8 cellular contexts compared by ENCODE assay signal in the genomic region with DNA sequence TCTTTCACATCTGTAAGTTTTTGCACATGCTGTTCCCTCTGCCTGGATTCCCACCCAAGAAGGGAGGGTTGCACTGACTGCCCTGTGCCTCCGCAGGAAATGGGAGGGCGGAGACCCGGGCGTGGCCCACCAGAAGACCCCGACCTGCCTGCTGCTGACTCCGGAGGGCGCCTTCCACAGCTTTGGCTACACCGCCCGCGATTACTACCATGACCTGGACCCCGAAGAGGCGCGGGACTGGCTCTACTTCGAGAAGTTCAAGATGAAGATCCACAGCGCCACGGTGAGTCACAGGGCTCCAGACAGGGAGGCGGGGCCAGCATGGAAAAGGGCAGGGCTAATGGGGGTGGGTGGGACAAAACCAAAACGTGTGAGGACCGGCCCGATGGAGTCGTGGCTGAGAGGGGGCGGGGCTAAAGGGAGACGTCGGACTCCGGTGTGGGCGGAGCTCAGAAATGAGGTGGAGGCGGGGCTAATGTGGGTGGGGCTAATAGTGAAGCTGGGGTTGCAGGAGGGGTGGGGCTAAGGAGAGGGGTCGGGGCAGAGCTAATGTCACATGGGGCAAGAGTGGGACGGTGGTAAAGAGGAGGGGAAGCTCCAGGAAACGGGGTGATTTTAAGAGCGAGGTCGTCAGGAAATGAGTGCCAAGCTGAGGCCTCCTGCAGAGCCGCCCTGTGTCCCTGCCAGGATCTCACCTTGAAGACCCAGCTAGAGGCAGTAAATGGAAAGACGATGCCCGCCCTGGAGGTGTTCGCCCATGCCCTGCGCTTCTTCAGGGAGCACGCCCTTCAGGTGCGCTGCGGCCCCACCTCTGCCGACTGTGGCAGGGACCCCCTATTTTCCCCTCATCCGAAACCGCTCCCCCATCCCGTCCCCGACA. TPM values are rescaled to one million over a fixed set of nuclear protein-coding genes. Genes with fewer than 3 reads are reported as not detected.
DNase-seq lines count a peak whose midpoint lies in the region; ATAC-seq and TF ChIP-seq lines count a peak whose summit lies in the region.

No MANE protein-coding gene starts in this region.

- H4K20me1 ChIP-seq in DND-41 (ENCODE audit: insufficient read depth, low read length): peaks cover 2% of the 10 kb centered on the region; the same call in 1 of the 2 replicates

- peak overlapping the region; percentile 28 for H3K4me3 Mint-ChIP-seq in activated CD4-positive, alpha-beta T cell treated with anti-CD3 and anti-CD28 coated beads, Interleukin-2, amount 10 ng/mL, durations not matched to agents 7 days and 5 days
- peak overlapping the region; percentile 32 for H3K4me3 Mint-ChIP-seq in natural killer cell treated with Interleukin-12 subunit alpha and Interleukin-12 subunit beta and Interleukin-15 and Interleukin-18, amount 100 ng/mL, for 72 hours

- CTCF ChIA-PET in activated CD4-positive, alpha-beta T cell treated with anti-CD3 and anti-CD28 coated beads, Interleukin-2, amount 10 ng/mL, durations not matched to agents 7 days and 5 days (lab: Charles Lee): interaction anchor here (0.7 to 2.0 kb wide), 6 partner anchors 12 to 340 kb away, joined by 3 to 9 read pairs (median 4); a partner anchor contains a TSS

- H2AFZ ChIP-seq in DND-41 (ENCODE audit: low read depth, low read length): no peak overlapping the region

- H3K9me3 Mint-ChIP-seq in activated CD4-positive, alpha-beta T cell treated with anti-CD3 and anti-CD28 coated beads, Interleukin-2, amount 10 ng/mL, durations not matched to agents 7 days and 5 days: no peaks in the 10 kb centered on the region
- no peaks in the 10 kb centered on the region for H3K9me3 Mint-ChIP-seq in natural killer cell treated with Interleukin-12 subunit alpha and Interleukin-12 subunit beta and Interleukin-15 and Interleukin-18, amount 100 ng/mL, for 72 hours

- peaks cover 16% of the 10 kb centered on the region for H3K4me1 Mint-ChIP-seq in activated CD4-positive, alpha-beta T cell treated with anti-CD3 and anti-CD28 coated beads, Interleukin-2, amount 10 ng/mL, durations not matched to agents 7 days and 5 days
- H3K4me1 Mint-ChIP-seq in natural killer cell treated with Interleukin-12 subunit alpha and Interleukin-12 subunit beta and Interleukin-15 and Interleukin-18, amount 100 ng/mL, for 72 hours (ENCODE audit: low read depth in 2 of 2): peaks cover 0 to 8% of the 10 kb centered on the region in 2 donors

- no peaks in the 10 kb centered on the region for H3K36me3 Mint-ChIP-seq in activated CD4-positive, alpha-beta T cell treated with anti-CD3 and anti-CD28 coated beads, Interleukin-2, amount 10 ng/mL, durations not matched to agents 7 days and 5 days (ENCODE audit: low read depth)
- no peaks in the 10 kb centered on the region for H3K36me3 Mint-ChIP-seq in natural killer cell treated with Interleukin-12 subunit alpha and Interleukin-12 subunit beta and Interleukin-15 and Interleukin-18, amount 100 ng/mL, for 72 hours

- peaks cover 2% of the 10 kb centered on the region for H3K27me3 Mint-ChIP-seq in activated CD4-positive, alpha-beta T cell treated with anti-CD3 and anti-CD28 coated beads, Interleukin-2, amount 10 ng/mL, durations not matched to agents 7 days and 5 days
- H3K27me3 Mint-ChIP-seq in natural killer cell treated with Interleukin-12 subunit alpha and Interleukin-12 subunit beta and Interleukin-15 and Interleukin-18, amount 100 ng/mL, for 72 hours: no peaks in the 10 kb centered on the region

- no peak overlapping the region for H3K9ac ChIP-seq in DND-41 (ENCODE audit: low read depth, low read length)

- no peaks in the 10 kb centered on the region for H3K36me3 ChIP-seq in DND-41 (ENCODE audit: insufficient read depth, low read length)
- peaks cover 0 to 41% (median 0%) of the 10 kb centered on the region in 3 donors for H3K36me3 ChIP-seq in tibial nerve

- no peak for TF ChIP-seq POLR2A in tibial nerve (IDR thresholded peaks at IDR 0.05)

- H3K9me3 ChIP-seq in DND-41 (ENCODE audit: insufficient read depth, low read length, severe bottlenecking) (no peaks in the 10 kb centered on the region), tibial nerve (no peaks in the 10 kb centered on the region)

- H3K4me3 ChIP-seq in DND-41 (ENCODE audit: low read depth in 1 of 2, low read length in 2 of 2): no peak overlapping the region
- H3K4me3 ChIP-seq in tibial nerve: no peak overlapping the region

- no peak overlapping the region for H3K27ac Mint-ChIP-seq in activated CD4-positive, alpha-beta T cell treated with anti-CD3 and anti-CD28 coated beads, Interleukin-2, amount 10 ng/mL, durations not matched to agents 7 days and 5 days
- H3K27ac Mint-ChIP-seq in natural killer cell treated with Interleukin-12 subunit alpha and Interleukin-12 subunit beta and Interleukin-15 and Interleukin-18, amount 100 ng/mL, for 72 hours: peak overlapping the region in 1 of 2 donors; percentile 56

- no peak for TF ChIP-seq EP300 in tibial nerve (IDR thresholded peaks at IDR 0.05)

- H3K4me1 ChIP-seq in DND-41 (ENCODE audit: insufficient read depth, low read length) (no peaks in the 10 kb centered on the region), tibial nerve (peaks cover 0 to 25% (median 0%) of the 10 kb centered on the region in 4 donors)

- H3K79me2 ChIP-seq in DND-41 (ENCODE audit: insufficient read depth, low read length): no peaks in the 10 kb centered on the region

- peak; percentile 43 for ATAC-seq in DND-41 (ENCODE audit: insufficient read depth, low read depth)
- peak; percentile 50 to 83 for ATAC-seq in natural killer cell treated with Interleukin-12 subunit alpha and Interleukin-12 subunit beta and Interleukin-15 and Interleukin-18, amount 100 ng/mL, for 72 hours
- ATAC-seq in HG03108 (IDR thresholded peaks at IDR 0.05; ENCODE audit: unreplicated experiment): no peak
- no peak for ATAC-seq in HG02870 (IDR thresholded peaks at IDR 0.05; ENCODE audit: unreplicated experiment)

- H3K4me2 ChIP-seq in DND-41 (ENCODE audit: insufficient read depth, low read length): no peak overlapping the region

- H3K27ac ChIP-seq in DND-41 (ENCODE audit: low read length): no peak overlapping the region
- no peak overlapping the region for H3K27ac ChIP-seq in tibial nerve

- 30 to 41% methylated on average over 41 to 45 of the region's 45 CpGs for WGBS in tibial nerve, 2 donors

- DNase-seq in DND-41 (peak; percentile 50), NCI-H1105 treated with DMSO at 0.1 percent for 48 hours (lab: John Stamatoyannopoulos, UW) (peak; percentile 79), tibial nerve (ENCODE audit: low spot score in 2 of 2) (peak; percentile 43 to 49)
- peak; percentile 69 for DNase-seq in activated CD4-positive, alpha-beta T cell treated with anti-CD3 and anti-CD28 coated beads, Interleukin-2, amount 10 ng/mL, durations not matched to agents 7 days and 5 days
- peak; percentile 71 for DNase-seq in effector CD4-positive, alpha-beta T cell
- peak; percentile 74 for DNase-seq in natural killer cell treated with Interleukin-12 subunit alpha and Interleukin-12 subunit beta and Interleukin-15 and Interleukin-18, amount 100 ng/mL, for 72 hours (ENCODE audit: low spot score)

- TF ChIP-seq CTCF in DND-41 (IDR thresholded peaks at IDR 0.05; ENCODE audit: borderline replicate concordance, extremely low read depth, low read length, poor library complexity, severe bottlenecking) (no peak), tibial nerve (IDR thresholded peaks at IDR 0.05) (no peak)

- H3K27me3 ChIP-seq in DND-41 (ENCODE audit: insufficient read depth, low read length, poor library complexity) (no peaks in the 10 kb centered on the region), tibial nerve (peaks cover 0 to 11% of the 10 kb centered on the region in 2 donors)

- POLR2A ChIA-PET in activated CD4-positive, alpha-beta T cell treated with anti-CD3 and anti-CD28 coated beads, Interleukin-2, amount 10 ng/mL, durations not matched to agents 7 days and 5 days (lab: Charles Lee): no interaction called here

RNA-seq across cellular contexts. Expression of a gene that starts 12.6 kb away (rescaled TPM):
- total RNA-seq in activated CD4-positive, alpha-beta T cell treated with anti-CD3 and anti-CD28 coated beads, Interleukin-2, amount 10 ng/mL, durations not matched to agents 7 days and 5 days: not detected
- total RNA-seq in natural killer cell treated with Interleukin-12 subunit alpha and Interleukin-12 subunit beta and Interleukin-15 and Interleukin-18, amount 100 ng/mL, for 72 hours: not detected
- total RNA-seq in tibial nerve: 10 to 100 TPM; 12.7 to 30.9 (median 18.7) TPM

RNA-seq across cellular contexts. Expression of a gene that starts 22.5 kb away (rescaled TPM):
- 10 to 100 TPM; 27.8 to 27.9 TPM for total RNA-seq in activated CD4-positive, alpha-beta T cell treated with anti-CD3 and anti-CD28 coated beads, Interleukin-2, amount 10 ng/mL, durations not matched to agents 7 days and 5 days
- total RNA-seq in natural killer cell treated with Interleukin-12 subunit alpha and Interleukin-12 subunit beta and Interleukin-15 and Interleukin-18, amount 100 ng/mL, for 72 hours: 10 to 100 TPM; 29.5 to 89.2 TPM
- total RNA-seq in tibial nerve: 10 to 100 TPM; 14.4 to 32.4 (median 22.2) TPM

RNA-seq across cellular contexts. Expression of a gene that starts 32.6 kb away (rescaled TPM):
- not detected for total RNA-seq in activated CD4-positive, alpha-beta T cell treated with anti-CD3 and anti-CD28 coated beads, Interleukin-2, amount 10 ng/mL, durations not matched to agents 7 days and 5 days
- total RNA-seq in natural killer cell treated with Interleukin-12 subunit alpha and Interleukin-12 subunit beta and Interleukin-15 and Interleukin-18, amount 100 ng/mL, for 72 hours: under 1 TPM in 1 of 2 donors, not detected in 1; 0.08 TPM
- 10 to 100 TPM in 3 of 4 donors, 1 to 10 TPM in 1; 5.2 to 33.9 (median 13.1) TPM for total RNA-seq in tibial nerve

RNA-seq across cellular contexts. Expression of a gene that starts 36.2 kb away (rescaled TPM):
- total RNA-seq in activated CD4-positive, alpha-beta T cell treated with anti-CD3 and anti-CD28 coated beads, Interleukin-2, amount 10 ng/mL, durations not matched to agents 7 days and 5 days: under 1 TPM; 0.17 to 0.21 TPM
- under 1 TPM; 0.24 to 0.36 TPM for total RNA-seq in natural killer cell treated with Interleukin-12 subunit alpha and Interleukin-12 subunit beta and Interleukin-15 and Interleukin-18, amount 100 ng/mL, for 72 hours
- total RNA-seq in tibial nerve: 1 to 10 TPM in 2 of 4 donors, not detected in 2; 1.1 to 1.8 TPM

RNA-seq across cellular contexts. Expression of a gene that starts 41.5 kb away (rescaled TPM):
- 10 to 100 TPM; 77.8 to 85.6 TPM for total RNA-seq in activated CD4-positive, alpha-beta T cell treated with anti-CD3 and anti-CD28 coated beads, Interleukin-2, amount 10 ng/mL, durations not matched to agents 7 days and 5 days
- 100 to 1,000 TPM in 1 of 2 donors, 10 to 100 TPM in 1; 75.4 to 118 TPM for total RNA-seq in natural killer cell treated with Interleukin-12 subunit alpha and Interleukin-12 subunit beta and Interleukin-15 and Interleukin-18, amount 100 ng/mL, for 72 hours
- total RNA-seq in tibial nerve: 100 to 1,000 TPM in 2 of 4 donors, 10 to 100 TPM in 2; 72.8 to 109 (median 100) TPM

Comparison
In these comparisons a context has a peak if more than half of its experiments do, and no peak if none do; other contexts are left out.
1. ATAC-seq: peak in DND-41 (single experiment) and natural killer cell treated with Interleukin-12 subunit alpha and Interleukin-12 subunit beta and Interleukin-15 and Interleukin-18, amount 100 ng/mL, for 72 hours (2 of 2); none in HG03108 (single experiment) and HG02870 (single experiment).
2. RNA of a gene that starts 12.6 kb away (total RNA-seq): 12.7 to 30.9 TPM in tibial nerve; not detected in activated CD4-positive, alpha-beta T cell treated with anti-CD3 and anti-CD28 coated beads, Interleukin-2, amount 10 ng/mL, durations not matched to agents 7 days and 5 days and not detected in natural killer cell treated with Interleukin-12 subunit alpha and Interleukin-12 subunit beta and Interleukin-15 and Interleukin-18, amount 100 ng/mL, for 72 hours; every median in the first group is over 10 times any median in the second.
3. RNA of a gene that starts 32.6 kb away (total RNA-seq): 5.2 to 33.9 TPM in tibial nerve; 0.08 TPM in natural killer cell treated with Interleukin-12 subunit alpha and Interleukin-12 subunit beta and Interleukin-15 and Interleukin-18, amount 100 ng/mL, for 72 hours and not detected in activated CD4-positive, alpha-beta T cell treated with anti-CD3 and anti-CD28 coated beads, Interleukin-2, amount 10 ng/mL, durations not matched to agents 7 days and 5 days; every median in the first group is over 4 times any median in the second.
4. Peak in every context shown above with its lines, with median percentiles within 50 percentile points of each other: DNase-seq.